Comparison of ENCODE assay signal across 1 cellular context in the genomic region with DNA sequence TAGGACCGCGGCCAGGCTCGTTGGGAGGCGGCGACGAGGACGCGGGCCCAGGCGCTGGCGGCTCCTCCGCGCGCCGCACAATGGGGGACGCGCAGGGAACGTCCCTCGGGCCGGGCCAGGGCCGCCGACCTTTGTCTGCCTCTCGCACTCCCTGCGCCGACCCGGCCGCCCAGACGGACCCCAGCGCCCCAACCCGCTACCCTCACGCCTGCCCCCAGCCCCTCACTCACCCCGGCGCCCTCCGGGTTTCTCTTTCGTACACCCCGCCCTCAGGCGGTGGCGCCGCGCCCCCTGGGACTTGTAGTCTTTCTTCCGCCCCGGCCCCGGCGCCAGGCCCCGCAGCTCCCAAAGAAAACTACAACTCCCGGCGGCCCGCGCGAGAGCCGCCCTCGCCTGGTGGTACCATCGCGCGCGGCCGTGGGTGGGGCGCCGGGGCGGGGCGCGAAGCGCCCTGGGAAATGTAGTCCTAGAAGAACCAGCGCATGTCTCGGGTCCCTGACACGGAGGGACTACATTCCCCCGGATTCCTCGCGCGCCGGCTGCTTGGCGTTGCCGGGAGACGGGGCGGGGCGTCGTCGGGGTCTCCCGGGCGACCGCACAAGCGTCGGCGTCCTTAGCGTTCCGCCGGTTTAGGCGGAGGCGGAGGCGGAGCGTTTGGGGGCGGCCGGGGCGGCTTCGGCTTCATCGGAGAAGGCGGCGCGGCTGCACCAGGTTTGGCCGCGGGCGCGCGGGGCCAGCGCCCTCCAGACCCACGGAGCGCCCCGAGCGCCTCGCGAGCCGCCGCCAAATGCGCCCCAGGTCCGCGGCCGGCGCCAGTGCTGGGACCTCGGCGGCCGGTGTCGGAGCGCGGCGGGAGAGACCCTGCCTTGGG.
TF ChIP-seq lines count a peak whose summit lies in the region.

A gene (minus strand): TSS at position 260 of the 871 bp plus-strand sequence. CDS start 24,546 bp downstream, outside the sequence.

TF ChIP-seq in HEK293, 187 proteins besides CTCF, POLR2A, EP300 and RAD21 (continued from another document and continues in another):
- TF ChIP-seq, protein P1, sequence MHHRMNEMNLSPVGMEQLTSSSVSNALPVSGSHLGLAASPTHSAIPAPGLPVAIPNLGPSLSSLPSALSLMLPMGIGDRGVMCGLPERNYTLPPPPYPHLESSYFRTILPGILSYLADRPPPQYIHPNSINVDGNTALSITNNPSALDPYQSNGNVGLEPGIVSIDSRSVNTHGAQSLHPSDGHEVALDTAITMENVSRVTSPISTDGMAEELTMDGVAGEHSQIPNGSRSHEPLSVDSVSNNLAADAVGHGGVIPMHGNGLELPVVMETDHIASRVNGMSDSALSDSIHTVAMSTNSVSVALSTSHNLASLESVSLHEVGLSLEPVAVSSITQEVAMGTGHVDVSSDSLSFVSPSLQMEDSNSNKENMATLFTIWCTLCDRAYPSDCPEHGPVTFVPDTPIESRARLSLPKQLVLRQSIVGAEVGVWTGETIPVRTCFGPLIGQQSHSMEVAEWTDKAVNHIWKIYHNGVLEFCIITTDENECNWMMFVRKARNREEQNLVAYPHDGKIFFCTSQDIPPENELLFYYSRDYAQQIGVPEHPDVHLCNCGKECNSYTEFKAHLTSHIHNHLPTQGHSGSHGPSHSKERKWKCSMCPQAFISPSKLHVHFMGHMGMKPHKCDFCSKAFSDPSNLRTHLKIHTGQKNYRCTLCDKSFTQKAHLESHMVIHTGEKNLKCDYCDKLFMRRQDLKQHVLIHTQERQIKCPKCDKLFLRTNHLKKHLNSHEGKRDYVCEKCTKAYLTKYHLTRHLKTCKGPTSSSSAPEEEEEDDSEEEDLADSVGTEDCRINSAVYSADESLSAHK (tag by site-specific recombination; IDR thresholded peaks at IDR 0.05) = no peak
- no peak for TF ChIP-seq ZNF555 (tag by site-specific recombination; conservative IDR thresholded peaks at IDR 0.05)
- TF ChIP-seq, protein P2, sequence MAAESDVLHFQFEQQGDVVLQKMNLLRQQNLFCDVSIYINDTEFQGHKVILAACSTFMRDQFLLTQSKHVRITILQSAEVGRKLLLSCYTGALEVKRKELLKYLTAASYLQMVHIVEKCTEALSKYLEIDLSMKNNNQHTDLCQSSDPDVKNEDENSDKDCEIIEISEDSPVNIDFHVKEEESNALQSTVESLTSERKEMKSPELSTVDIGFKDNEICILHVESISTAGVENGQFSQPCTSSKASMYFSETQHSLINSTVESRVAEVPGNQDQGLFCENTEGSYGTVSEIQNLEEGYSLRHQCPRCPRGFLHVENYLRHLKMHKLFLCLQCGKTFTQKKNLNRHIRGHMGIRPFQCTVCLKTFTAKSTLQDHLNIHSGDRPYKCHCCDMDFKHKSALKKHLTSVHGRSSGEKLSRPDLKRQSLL (tag by site-specific recombination; IDR thresholded peaks at IDR 0.05) = peak; percentile 44; the same call in 1 of the 2 replicates
- no peak for TF ChIP-seq ZNF23 (tag by site-specific recombination; IDR thresholded peaks at IDR 0.05; ENCODE audit: borderline replicate concordance)
- TF ChIP-seq, protein P3, sequence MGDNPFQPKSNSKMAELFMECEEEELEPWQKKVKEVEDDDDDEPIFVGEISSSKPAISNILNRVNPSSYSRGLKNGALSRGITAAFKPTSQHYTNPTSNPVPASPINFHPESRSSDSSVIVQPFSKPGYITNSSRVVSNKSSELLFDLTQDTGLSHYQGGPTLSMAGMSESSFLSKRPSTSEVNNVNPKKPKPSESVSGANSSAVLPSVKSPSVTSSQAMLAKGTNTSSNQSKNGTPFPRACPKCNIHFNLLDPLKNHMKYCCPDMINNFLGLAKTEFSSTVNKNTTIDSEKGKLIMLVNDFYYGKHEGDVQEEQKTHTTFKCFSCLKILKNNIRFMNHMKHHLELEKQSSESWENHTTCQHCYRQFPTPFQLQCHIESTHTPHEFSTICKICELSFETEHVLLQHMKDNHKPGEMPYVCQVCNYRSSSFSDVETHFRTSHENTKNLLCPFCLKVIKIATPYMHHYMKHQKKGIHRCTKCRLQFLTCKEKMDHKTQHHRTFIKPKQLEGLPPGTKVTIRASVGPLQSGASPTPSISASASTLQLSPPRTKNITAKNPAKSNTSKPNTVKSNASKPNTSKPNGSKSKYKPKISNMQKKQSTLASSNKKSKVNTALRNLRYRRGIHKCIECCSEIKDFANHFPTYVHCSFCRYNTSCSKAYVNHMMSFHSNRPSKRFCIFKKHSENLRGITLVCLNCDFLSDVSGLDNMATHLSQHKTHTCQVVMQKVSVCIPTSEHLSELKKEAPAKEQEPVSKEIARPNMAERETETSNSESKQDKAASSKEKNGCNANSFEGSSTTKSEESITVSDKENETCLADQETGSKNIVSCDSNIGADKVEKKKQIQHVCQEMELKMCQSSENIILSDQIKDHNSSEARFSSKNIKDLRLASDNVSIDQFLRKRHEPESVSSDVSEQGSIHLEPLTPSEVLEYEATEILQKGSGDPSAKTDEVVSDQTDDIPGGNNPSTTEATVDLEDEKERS (tag by site-specific recombination; IDR thresholded peaks at IDR 0.05) = no peak
- TF ChIP-seq ZNF248 (tag by site-specific recombination; IDR thresholded peaks at IDR 0.05) = no peak
- TF ChIP-seq ZNF670 (tag by site-specific recombination; IDR thresholded peaks at IDR 0.05; ENCODE audit: low read depth) = no peak
- no peak for TF ChIP-seq ZNF701 (tag by site-specific recombination; IDR thresholded peaks at IDR 0.05)
- TF ChIP-seq, protein P4, sequence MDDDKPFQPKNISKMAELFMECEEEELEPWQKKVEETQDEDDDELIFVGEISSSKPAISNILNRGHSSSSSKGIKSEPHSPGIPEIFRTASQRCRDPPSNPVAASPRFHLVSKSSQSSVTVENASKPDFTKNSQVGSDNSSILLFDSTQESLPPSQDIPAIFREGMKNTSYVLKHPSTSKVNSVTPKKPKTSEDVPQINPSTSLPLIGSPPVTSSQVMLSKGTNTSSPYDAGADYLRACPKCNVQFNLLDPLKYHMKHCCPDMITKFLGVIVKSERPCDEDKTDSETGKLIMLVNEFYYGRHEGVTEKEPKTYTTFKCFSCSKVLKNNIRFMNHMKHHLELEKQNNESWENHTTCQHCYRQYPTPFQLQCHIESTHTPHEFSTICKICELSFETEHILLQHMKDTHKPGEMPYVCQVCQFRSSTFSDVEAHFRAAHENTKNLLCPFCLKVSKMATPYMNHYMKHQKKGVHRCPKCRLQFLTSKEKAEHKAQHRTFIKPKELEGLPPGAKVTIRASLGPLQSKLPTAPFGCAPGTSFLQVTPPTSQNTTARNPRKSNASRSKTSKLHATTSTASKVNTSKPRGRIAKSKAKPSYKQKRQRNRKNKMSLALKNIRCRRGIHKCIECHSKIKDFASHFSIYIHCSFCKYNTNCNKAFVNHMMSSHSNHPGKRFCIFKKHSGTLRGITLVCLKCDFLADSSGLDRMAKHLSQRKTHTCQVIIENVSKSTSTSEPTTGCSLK (tag by site-specific recombination; IDR thresholded peaks at IDR 0.05) = no peak
- 0 out of 2 replicates have a peak, but pooled peaks have one; percentile 52 for TF ChIP-seq YY2 (tag by site-specific recombination; IDR thresholded peaks at IDR 0.05)
- TF ChIP-seq, protein P5, sequence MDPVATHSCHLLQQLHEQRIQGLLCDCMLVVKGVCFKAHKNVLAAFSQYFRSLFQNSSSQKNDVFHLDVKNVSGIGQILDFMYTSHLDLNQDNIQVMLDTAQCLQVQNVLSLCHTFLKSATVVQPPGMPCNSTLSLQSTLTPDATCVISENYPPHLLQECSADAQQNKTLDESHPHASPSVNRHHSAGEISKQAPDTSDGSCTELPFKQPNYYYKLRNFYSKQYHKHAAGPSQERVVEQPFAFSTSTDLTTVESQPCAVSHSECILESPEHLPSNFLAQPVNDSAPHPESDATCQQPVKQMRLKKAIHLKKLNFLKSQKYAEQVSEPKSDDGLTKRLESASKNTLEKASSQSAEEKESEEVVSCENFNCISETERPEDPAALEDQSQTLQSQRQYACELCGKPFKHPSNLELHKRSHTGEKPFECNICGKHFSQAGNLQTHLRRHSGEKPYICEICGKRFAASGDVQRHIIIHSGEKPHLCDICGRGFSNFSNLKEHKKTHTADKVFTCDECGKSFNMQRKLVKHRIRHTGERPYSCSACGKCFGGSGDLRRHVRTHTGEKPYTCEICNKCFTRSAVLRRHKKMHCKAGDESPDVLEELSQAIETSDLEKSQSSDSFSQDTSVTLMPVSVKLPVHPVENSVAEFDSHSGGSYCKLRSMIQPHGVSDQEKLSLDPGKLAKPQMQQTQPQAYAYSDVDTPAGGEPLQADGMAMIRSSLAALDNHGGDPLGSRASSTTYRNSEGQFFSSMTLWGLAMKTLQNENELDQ (tag by site-specific recombination; IDR thresholded peaks at IDR 0.05; ENCODE audit: low read depth) = no peak
- TF ChIP-seq ZNF266 (tag by site-specific recombination; IDR thresholded peaks at IDR 0.05; ENCODE audit: low read depth) = no peak
- TF ChIP-seq ZNF221 (tag by site-specific recombination; IDR thresholded peaks at IDR 0.05; ENCODE audit: borderline replicate concordance) = no peak
- 0 out of 2 replicates have a peak, but pooled peaks have one; percentile 37 for TF ChIP-seq ZNF10 (tag by site-specific recombination; IDR thresholded peaks at IDR 0.05)
- TF ChIP-seq, protein P6, sequence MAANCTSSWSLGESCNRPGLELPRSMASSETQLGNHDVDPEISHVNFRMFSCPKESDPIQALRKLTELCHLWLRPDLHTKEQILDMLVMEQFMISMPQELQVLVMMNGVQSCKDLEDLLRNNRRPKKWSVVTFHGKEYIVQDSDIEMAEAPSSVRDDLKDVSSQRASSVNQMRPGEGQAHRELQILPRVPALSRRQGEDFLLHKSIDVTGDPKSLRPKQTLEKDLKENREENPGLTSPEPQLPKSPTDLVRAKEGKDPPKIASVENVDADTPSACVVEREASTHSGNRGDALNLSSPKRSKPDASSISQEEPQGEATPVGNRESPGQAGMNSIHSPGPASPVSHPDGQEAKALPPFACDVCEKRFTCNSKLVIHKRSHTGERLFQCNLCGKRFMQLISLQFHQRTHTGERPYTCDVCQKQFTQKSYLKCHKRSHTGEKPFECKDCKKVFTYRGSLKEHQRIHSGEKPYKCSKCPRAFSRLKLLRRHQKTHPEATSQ (tag by site-specific recombination; IDR thresholded peaks at IDR 0.05) = no peak
- peak; percentile 97 for TF ChIP-seq ZNF335 (tag by site-specific recombination; conservative IDR thresholded peaks at IDR 0.05)
- peak; percentile 81 for TF ChIP-seq KLF9 (tag by site-specific recombination; IDR thresholded peaks at IDR 0.05; ENCODE audit: low read depth)
- no peak for TF ChIP-seq TCF7L2 (IDR thresholded peaks at IDR 0.05; ENCODE audit: borderline replicate concordance, low read depth, low read length)
- TF ChIP-seq ZNF366 (tag by site-specific recombination; conservative IDR thresholded peaks at IDR 0.05) = no peak
- TF ChIP-seq MEIS1 (CRISPR knock-in tag; IDR thresholded peaks at IDR 0.05; ENCODE audit: borderline replicate concordance) = no peak
- TF ChIP-seq ZBTB8A (tag by site-specific recombination; IDR thresholded peaks at IDR 0.05) = peak; percentile 89
- TF ChIP-seq, protein P7, sequence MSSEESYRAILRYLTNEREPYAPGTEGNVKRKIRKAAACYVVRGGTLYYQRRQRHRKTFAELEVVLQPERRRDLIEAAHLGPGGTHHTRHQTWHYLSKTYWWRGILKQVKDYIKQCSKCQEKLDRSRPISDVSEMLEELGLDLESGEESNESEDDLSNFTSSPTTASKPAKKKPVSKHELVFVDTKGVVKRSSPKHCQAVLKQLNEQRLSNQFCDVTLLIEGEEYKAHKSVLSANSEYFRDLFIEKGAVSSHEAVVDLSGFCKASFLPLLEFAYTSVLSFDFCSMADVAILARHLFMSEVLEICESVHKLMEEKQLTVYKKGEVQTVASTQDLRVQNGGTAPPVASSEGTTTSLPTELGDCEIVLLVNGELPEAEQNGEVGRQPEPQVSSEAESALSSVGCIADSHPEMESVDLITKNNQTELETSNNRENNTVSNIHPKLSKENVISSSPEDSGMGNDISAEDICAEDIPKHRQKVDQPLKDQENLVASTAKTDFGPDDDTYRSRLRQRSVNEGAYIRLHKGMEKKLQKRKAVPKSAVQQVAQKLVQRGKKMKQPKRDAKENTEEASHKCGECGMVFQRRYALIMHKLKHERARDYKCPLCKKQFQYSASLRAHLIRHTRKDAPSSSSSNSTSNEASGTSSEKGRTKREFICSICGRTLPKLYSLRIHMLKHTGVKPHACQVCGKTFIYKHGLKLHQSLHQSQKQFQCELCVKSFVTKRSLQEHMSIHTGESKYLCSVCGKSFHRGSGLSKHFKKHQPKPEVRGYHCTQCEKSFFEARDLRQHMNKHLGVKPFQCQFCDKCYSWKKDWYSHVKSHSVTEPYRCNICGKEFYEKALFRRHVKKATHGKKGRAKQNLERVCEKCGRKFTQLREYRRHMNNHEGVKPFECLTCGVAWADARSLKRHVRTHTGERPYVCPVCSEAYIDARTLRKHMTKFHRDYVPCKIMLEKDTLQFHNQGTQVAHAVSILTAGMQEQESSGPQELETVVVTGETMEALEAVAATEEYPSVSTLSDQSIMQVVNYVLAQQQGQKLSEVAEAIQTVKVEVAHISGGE (tag by site-specific recombination; conservative IDR thresholded peaks at IDR 0.05; ENCODE audit: low read depth) = peak; percentile 74
- TF ChIP-seq ZNF544 (tag by site-specific recombination; IDR thresholded peaks at IDR 0.05) = no peak
- peak; percentile 34; the same call in 1 of the 2 replicates for TF ChIP-seq ZBTB48 (tag by site-specific recombination; IDR thresholded peaks at IDR 0.05)
- TF ChIP-seq, protein P8, sequence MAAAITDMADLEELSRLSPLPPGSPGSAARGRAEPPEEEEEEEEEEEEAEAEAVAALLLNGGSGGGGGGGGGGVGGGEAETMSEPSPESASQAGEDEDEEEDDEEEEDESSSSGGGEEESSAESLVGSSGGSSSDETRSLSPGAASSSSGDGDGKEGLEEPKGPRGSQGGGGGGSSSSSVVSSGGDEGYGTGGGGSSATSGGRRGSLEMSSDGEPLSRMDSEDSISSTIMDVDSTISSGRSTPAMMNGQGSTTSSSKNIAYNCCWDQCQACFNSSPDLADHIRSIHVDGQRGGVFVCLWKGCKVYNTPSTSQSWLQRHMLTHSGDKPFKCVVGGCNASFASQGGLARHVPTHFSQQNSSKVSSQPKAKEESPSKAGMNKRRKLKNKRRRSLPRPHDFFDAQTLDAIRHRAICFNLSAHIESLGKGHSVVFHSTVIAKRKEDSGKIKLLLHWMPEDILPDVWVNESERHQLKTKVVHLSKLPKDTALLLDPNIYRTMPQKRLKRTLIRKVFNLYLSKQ (tag by site-specific recombination; IDR thresholded peaks at IDR 0.05; ENCODE audit: borderline replicate concordance) = no peak
- TF ChIP-seq, protein P9, sequence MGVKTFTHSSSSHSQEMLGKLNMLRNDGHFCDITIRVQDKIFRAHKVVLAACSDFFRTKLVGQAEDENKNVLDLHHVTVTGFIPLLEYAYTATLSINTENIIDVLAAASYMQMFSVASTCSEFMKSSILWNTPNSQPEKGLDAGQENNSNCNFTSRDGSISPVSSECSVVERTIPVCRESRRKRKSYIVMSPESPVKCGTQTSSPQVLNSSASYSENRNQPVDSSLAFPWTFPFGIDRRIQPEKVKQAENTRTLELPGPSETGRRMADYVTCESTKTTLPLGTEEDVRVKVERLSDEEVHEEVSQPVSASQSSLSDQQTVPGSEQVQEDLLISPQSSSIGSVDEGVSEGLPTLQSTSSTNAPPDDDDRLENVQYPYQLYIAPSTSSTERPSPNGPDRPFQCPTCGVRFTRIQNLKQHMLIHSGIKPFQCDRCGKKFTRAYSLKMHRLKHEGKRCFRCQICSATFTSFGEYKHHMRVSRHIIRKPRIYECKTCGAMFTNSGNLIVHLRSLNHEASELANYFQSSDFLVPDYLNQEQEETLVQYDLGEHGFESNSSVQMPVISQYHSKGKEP (tag by site-specific recombination; IDR thresholded peaks at IDR 0.05) = no peak
- peak; percentile 78; the same call in 1 of the 2 replicates for TF ChIP-seq KLF16 (tag by site-specific recombination; IDR thresholded peaks at IDR 0.05)
